In genomic region chr16:1005286-1005685, GRCh38 we compare ENCODE assay signal across 26 cellular contexts. TPM values are rescaled to one million over a fixed set of nuclear protein-coding genes. Genes with fewer than 3 reads are reported as not detected.
A peak's percentile ranks its signal among the peaks of the same experiment; 100 is the strongest.
DNase-seq lines count a peak whose midpoint lies in the region; ATAC-seq, FAIRE-seq and TF ChIP-seq lines count a peak whose summit lies in the region.
"Had no signal": no experiment of that assay in that cellular context is flagged by ENCODE, and none has a peak within 500 bp of the region (broad histone marks: within the 10 kb centered on the region; RNA-seq: fewer than 3 reads in every experiment).

No MANE protein-coding gene starts in this region.

- ATAC-seq in stimulated activated naive CD8-positive, alpha-beta T cell treated with anti-CD3 and anti-CD28 coated beads, Interleukin-15, amount 100 ng/mL, for 72 hours: no peak
- ATAC-seq: GM12878, HCT116, PC-3 had no signal

- peak overlapping the region; percentile 67 for H3K27ac Mint-ChIP-seq in activated CD4-positive, alpha-beta memory T cell treated with anti-CD3 and anti-CD28 coated beads for 36 hours
- no peak overlapping the region for H3K27ac Mint-ChIP-seq in activated CD4-positive, alpha-beta memory T cell treated with anti-CD3 and anti-CD28 coated beads, Interleukin-2, amount 10 ng/mL, durations not matched to agents 7 days and 5 days
- H3K27ac Mint-ChIP-seq in stimulated activated naive CD8-positive, alpha-beta T cell treated with anti-CD3 and anti-CD28 coated beads, Interleukin-15, Interleukin-2, amounts not matched to agents 100 ng/mL and 50 ng/mL, for 24 hours: peak overlapping the region; percentile 63
- no peak overlapping the region for H3K27ac Mint-ChIP-seq in stimulated activated naive CD8-positive, alpha-beta T cell treated with anti-CD3 and anti-CD28 coated beads, Interleukin-15, amount 100 ng/mL, for 72 hours
- no peak overlapping the region for H3K27ac Mint-ChIP-seq in activated T-helper 2 cell treated with anti-CD3 and anti-CD28 coated beads, Interferon-gamma antibody, Interleukin-2, Interleukin-4, amounts not matched to agents 10 μg/mL and 5 μg/mL and 100 μg/mL, durations not matched to agents 14 hours and 24 hours and 36 hours

- H3K4me1 Mint-ChIP-seq in activated CD4-positive, alpha-beta memory T cell treated with anti-CD3 and anti-CD28 coated beads for 36 hours (ENCODE audit: low read depth): peaks cover 43% of the 10 kb centered on the region
- peaks cover 18% of the 10 kb centered on the region for H3K4me1 Mint-ChIP-seq in activated CD4-positive, alpha-beta memory T cell treated with anti-CD3 and anti-CD28 coated beads, Interleukin-2, amount 10 ng/mL, durations not matched to agents 7 days and 5 days
- H3K4me1 Mint-ChIP-seq in stimulated activated naive CD8-positive, alpha-beta T cell treated with anti-CD3 and anti-CD28 coated beads, Interleukin-15, Interleukin-2, amounts not matched to agents 100 ng/mL and 50 ng/mL, for 24 hours (ENCODE audit: low read depth): peaks cover 42% of the 10 kb centered on the region
- H3K4me1 Mint-ChIP-seq in stimulated activated naive CD8-positive, alpha-beta T cell treated with anti-CD3 and anti-CD28 coated beads, Interleukin-15, amount 100 ng/mL, for 72 hours: peaks cover 75% of the 10 kb centered on the region
- H3K4me1 Mint-ChIP-seq in activated T-helper 2 cell treated with anti-CD3 and anti-CD28 coated beads, Interferon-gamma antibody, Interleukin-2, Interleukin-4, amounts not matched to agents 10 μg/mL and 5 μg/mL and 100 μg/mL, durations not matched to agents 14 hours and 24 hours and 36 hours (ENCODE audit: low read depth): peaks cover 21% of the 10 kb centered on the region

- no peaks in the 10 kb centered on the region for H3K79me1 ChIP-seq in H1 (ENCODE audit: low read depth, low read length)

- H3K27me3 Mint-ChIP-seq in activated CD4-positive, alpha-beta memory T cell treated with anti-CD3 and anti-CD28 coated beads for 36 hours: no peaks in the 10 kb centered on the region
- H3K27me3 Mint-ChIP-seq in activated CD4-positive, alpha-beta memory T cell treated with anti-CD3 and anti-CD28 coated beads, Interleukin-2, amount 10 ng/mL, durations not matched to agents 7 days and 5 days: peaks cover 13% of the 10 kb centered on the region
- peaks cover 5% of the 10 kb centered on the region for H3K27me3 Mint-ChIP-seq in stimulated activated naive CD8-positive, alpha-beta T cell treated with anti-CD3 and anti-CD28 coated beads, Interleukin-15, Interleukin-2, amounts not matched to agents 100 ng/mL and 50 ng/mL, for 24 hours
- H3K27me3 Mint-ChIP-seq in stimulated activated naive CD8-positive, alpha-beta T cell treated with anti-CD3 and anti-CD28 coated beads, Interleukin-15, amount 100 ng/mL, for 72 hours: peaks cover 19% of the 10 kb centered on the region
- peaks cover 11% of the 10 kb centered on the region for H3K27me3 Mint-ChIP-seq in activated T-helper 2 cell treated with anti-CD3 and anti-CD28 coated beads, Interferon-gamma antibody, Interleukin-2, Interleukin-4, amounts not matched to agents 10 μg/mL and 5 μg/mL and 100 μg/mL, durations not matched to agents 14 hours and 24 hours and 36 hours (ENCODE audit: low read depth)
- H3K27me3 Mint-ChIP-seq: CD4-positive, CD25-positive, alpha-beta regulatory T cell had no signal

- POLR2A ChIA-PET in activated CD4-positive, alpha-beta memory T cell treated with anti-CD3 and anti-CD28 coated beads for 36 hours (lab: Charles Lee): interaction anchor here (1.2 to 3.0 kb wide), 2 partner anchors 10 to 41 kb away, joined by 3 to 12 read pairs; no protein-coding TSS in a partner anchor
- POLR2A ChIA-PET in activated CD4-positive, alpha-beta memory T cell treated with anti-CD3 and anti-CD28 coated beads, Interleukin-2, amount 10 ng/mL, durations not matched to agents 7 days and 5 days (lab: Charles Lee): interaction anchor here (0.6 kb wide), 1 partner anchor 700 kb away, joined by 3 read pairs; no protein-coding TSS in a partner anchor
- POLR2A ChIA-PET in H1 (lab: Charles Lee; ENCODE audit: partially characterized antibody): no interaction called here

- TF ChIP-seq EP300 in H1 (IDR thresholded peaks at IDR 0.05; ENCODE audit: borderline replicate concordance in 1 of 2, low read depth in 2 of 2, low read length in 2 of 2): no peak

- no peak overlapping the region for H2AK5ac ChIP-seq in H1 (ENCODE audit: low read depth, low read length)

- no peak overlapping the region for H3K14ac ChIP-seq in H1 (ENCODE audit: insufficient read length)

- no peak overlapping the region for H3K4ac ChIP-seq in H1 (replicated peaks; ENCODE audit: insufficient read length, low read depth, low read length)

- H4K20me1 ChIP-seq in H1 (replicated peaks in 1 of 2; ENCODE audit: control insufficient read depth in 1 of 2, insufficient read depth in 2 of 2, low read length in 2 of 2): no peaks in the 10 kb centered on the region

- no peaks in the 10 kb centered on the region for H3K27me3 ChIP-seq in H1 (replicated peaks in 1 of 4; ENCODE audit: control insufficient read depth in 3 of 4, extremely low read depth in 1 of 4, insufficient read depth in 3 of 4, low read length in 3 of 4)

- no peak overlapping the region for H4K5ac ChIP-seq in H1 (ENCODE audit: insufficient read length, low read depth, low read length)

- no peak overlapping the region for H2BK15ac ChIP-seq in H1 (ENCODE audit: low read length)

- FAIRE-seq in H1 (lab: Jason Lieb, UNC): no peak
- FAIRE-seq: A204.1, G401.6, GM12878 had no signal

- no peak overlapping the region for H2BK12ac ChIP-seq in H1 (ENCODE audit: low read depth, low read length)

- H3K27ac ChIP-seq in H1 (ENCODE audit: low read depth, low read length): no peak overlapping the region
- H3K27ac ChIP-seq: BLaER1 had no signal

- no peak overlapping the region for H2AFZ ChIP-seq in H1 (ENCODE audit: low read length)

- no peak overlapping the region for H3K56ac ChIP-seq in H1 (replicated peaks; ENCODE audit: insufficient read length, low read depth, low read length)

- no peak for TF ChIP-seq POLR2A in H1 (IDR thresholded peaks at IDR 0.05; ENCODE audit: control extremely low read depth in 1 of 2, low read depth in 2 of 2, low read length in 2 of 2)

- no peaks in the 10 kb centered on the region; a peak in 1 of 7 replicates for H3K4me1 ChIP-seq in H1 (replicated peaks in 1 of 4; ENCODE audit: control insufficient read depth in 3 of 4, insufficient read depth in 4 of 4, low read length in 3 of 4)

- H3K23me2 ChIP-seq in H1 (ENCODE audit: low read depth, low read length): no peaks in the 10 kb centered on the region

- H3K4me3 ChIP-seq in H1 (ENCODE audit: extremely low read depth in 1 of 4, insufficient read depth in 2 of 4, low read depth in 3 of 4, low read length in 4 of 4): no peak overlapping the region
- H3K4me3 ChIP-seq: BLaER1, GM12878, MG63 had no signal

- no peaks in the 10 kb centered on the region for H3K36me3 Mint-ChIP-seq in activated CD4-positive, alpha-beta memory T cell treated with anti-CD3 and anti-CD28 coated beads for 36 hours
- H3K36me3 Mint-ChIP-seq in activated CD4-positive, alpha-beta memory T cell treated with anti-CD3 and anti-CD28 coated beads, Interleukin-2, amount 10 ng/mL, durations not matched to agents 7 days and 5 days (ENCODE audit: low read depth): no peaks in the 10 kb centered on the region
- H3K36me3 Mint-ChIP-seq in stimulated activated naive CD8-positive, alpha-beta T cell treated with anti-CD3 and anti-CD28 coated beads, Interleukin-15, Interleukin-2, amounts not matched to agents 100 ng/mL and 50 ng/mL, for 24 hours (ENCODE audit: low read depth): no peaks in the 10 kb centered on the region
- H3K36me3 Mint-ChIP-seq in activated T-helper 2 cell treated with anti-CD3 and anti-CD28 coated beads, Interferon-gamma antibody, Interleukin-2, Interleukin-4, amounts not matched to agents 10 μg/mL and 5 μg/mL and 100 μg/mL, durations not matched to agents 14 hours and 24 hours and 36 hours (ENCODE audit: low read depth): no peaks in the 10 kb centered on the region
- H3K36me3 Mint-ChIP-seq: CD4-positive, CD25-positive, alpha-beta regulatory T cell had no signal

- H4K8ac ChIP-seq in H1 (ENCODE audit: extremely low read depth, insufficient read depth, low read length): 0 out of 2 replicates have a peak overlapping the region, but pooled peaks have one; percentile 35

- 92% methylated on average over 11 of the region's 11 CpGs; no CpG with 5 or more reads in 1 of the 2 experiments for WGBS in H1 (ENCODE audit: extremely low coverage in 1 of 2, insufficient coverage in 1 of 2, insufficient read length in 1 of 2, insufficient replicate concordance in 2 of 2, low coverage in 1 of 2, low lambda C conversion rate in 2 of 2, missing lambda C conversion rate in 1 of 2), 2 experiments

- no peak overlapping the region for H2BK20ac ChIP-seq in H1 (ENCODE audit: low read length)

- TF ChIP-seq RAD21 in H1 (IDR thresholded peaks at IDR 0.05 in 1 of 2, conservative IDR thresholded peaks at IDR 0.05 in 1 of 2; ENCODE audit: low read depth in 2 of 2, low read length in 2 of 2): no peak

- no peak for TF ChIP-seq CTCF in H1 (IDR thresholded peaks at IDR 0.05; ENCODE audit: control extremely low read depth in 1 of 3, insufficient read depth in 1 of 3, low read depth in 1 of 3, low read length in 3 of 3)

- peaks cover 0 to 11% of the 10 kb centered on the region in 2 experiments; a peak in 1 of 4 replicates for H3K9me3 ChIP-seq in H1 (ENCODE audit: insufficient read depth in 2 of 2, low read depth in 1 of 2, low read length in 1 of 2)
- H3K9me3 ChIP-seq: BLaER1, Caco-2, MG63 had no signal

- H3K36me3 ChIP-seq in H1 (ENCODE audit: control insufficient read depth in 2 of 4, insufficient read depth in 4 of 4, low read length in 3 of 4): no peaks in the 10 kb centered on the region
- H3K36me3 ChIP-seq: BLaER1, MG63 had no signal

- H2BK120ac ChIP-seq in H1 (replicated peaks; ENCODE audit: low read depth, low read length): no peak overlapping the region

- no peak overlapping the region for H3K4me3 Mint-ChIP-seq in activated CD4-positive, alpha-beta memory T cell treated with anti-CD3 and anti-CD28 coated beads for 36 hours
- no peak overlapping the region for H3K4me3 Mint-ChIP-seq in activated CD4-positive, alpha-beta memory T cell treated with anti-CD3 and anti-CD28 coated beads, Interleukin-2, amount 10 ng/mL, durations not matched to agents 7 days and 5 days
- H3K4me3 Mint-ChIP-seq in stimulated activated naive CD8-positive, alpha-beta T cell treated with anti-CD3 and anti-CD28 coated beads, Interleukin-15, Interleukin-2, amounts not matched to agents 100 ng/mL and 50 ng/mL, for 24 hours: no peak overlapping the region
- no peak overlapping the region for H3K4me3 Mint-ChIP-seq in stimulated activated naive CD8-positive, alpha-beta T cell treated with anti-CD3 and anti-CD28 coated beads, Interleukin-15, amount 100 ng/mL, for 72 hours
- no peak overlapping the region for H3K4me3 Mint-ChIP-seq in activated T-helper 2 cell treated with anti-CD3 and anti-CD28 coated beads, Interferon-gamma antibody, Interleukin-2, Interleukin-4, amounts not matched to agents 10 μg/mL and 5 μg/mL and 100 μg/mL, durations not matched to agents 14 hours and 24 hours and 36 hours (ENCODE audit: low read depth)

- no peak overlapping the region for H2BK5ac ChIP-seq in H1 (ENCODE audit: low read depth, low read length)

- DNase-seq in activated CD4-positive, alpha-beta memory T cell treated with anti-CD3 and anti-CD28 coated beads for 36 hours: no peak
- DNase-seq in activated CD4-positive, alpha-beta memory T cell treated with anti-CD3 and anti-CD28 coated beads, Interleukin-2, amount 10 ng/mL, durations not matched to agents 7 days and 5 days: no peak
- no peak for DNase-seq in stimulated activated naive CD8-positive, alpha-beta T cell treated with anti-CD3 and anti-CD28 coated beads, Interleukin-15, amount 100 ng/mL, for 72 hours
- no peak for DNase-seq in H1 (ENCODE audit: low read depth in 1 of 2, low spot score in 2 of 2)
- DNase-seq in activated CD8-positive, alpha-beta memory T cell treated with anti-CD3 and anti-CD28 coated beads, Interleukin-2, amount 50 U/mL, for 48 hours: no peak
- no peak for DNase-seq in activated T-helper 2 cell treated with anti-CD3 and anti-CD28 coated beads, Interferon-gamma antibody, Interleukin-2, Interleukin-4, amounts not matched to agents 10 μg/mL and 5 μg/mL and 100 μg/mL, durations not matched to agents 14 hours and 24 hours and 36 hours (ENCODE audit: low spot score)
- DNase-seq: Caco-2; CD4-positive, CD25-positive, alpha-beta regulatory T cell; IMR-90; KG1; MG63; NCI-H1105 treated with DMSO at 0.1 percent for 48 hours; NCI-H146; NCI-H1930; NCI-H2107; NCI-H446; NCI-H524 treated with DMSO at 0.1 percent for 48 hours; NCI-H774; PC-3 had no signal

- no peak overlapping the region for H3K9ac ChIP-seq in H1 (replicated peaks in 1 of 4; ENCODE audit: extremely low read depth in 1 of 4, low read depth in 3 of 4, low read length in 3 of 4)
- H3K9ac ChIP-seq: BLaER1 had no signal

- no peak overlapping the region for H3K18ac ChIP-seq in H1 (ENCODE audit: extremely low read depth, low read length)

- H4K91ac ChIP-seq in H1 (replicated peaks; ENCODE audit: insufficient read length, low read length): peak overlapping the region; percentile 40

- peaks cover 2% of the 10 kb centered on the region for H3K9me3 Mint-ChIP-seq in activated CD4-positive, alpha-beta memory T cell treated with anti-CD3 and anti-CD28 coated beads for 36 hours
- no peaks in the 10 kb centered on the region for H3K9me3 Mint-ChIP-seq in activated CD4-positive, alpha-beta memory T cell treated with anti-CD3 and anti-CD28 coated beads, Interleukin-2, amount 10 ng/mL, durations not matched to agents 7 days and 5 days
- H3K9me3 Mint-ChIP-seq in stimulated activated naive CD8-positive, alpha-beta T cell treated with anti-CD3 and anti-CD28 coated beads, Interleukin-15, Interleukin-2, amounts not matched to agents 100 ng/mL and 50 ng/mL, for 24 hours: no peaks in the 10 kb centered on the region
- no peaks in the 10 kb centered on the region for H3K9me3 Mint-ChIP-seq in stimulated activated naive CD8-positive, alpha-beta T cell treated with anti-CD3 and anti-CD28 coated beads, Interleukin-15, amount 100 ng/mL, for 72 hours
- H3K9me3 Mint-ChIP-seq in activated T-helper 2 cell treated with anti-CD3 and anti-CD28 coated beads, Interferon-gamma antibody, Interleukin-2, Interleukin-4, amounts not matched to agents 10 μg/mL and 5 μg/mL and 100 μg/mL, durations not matched to agents 14 hours and 24 hours and 36 hours: no peaks in the 10 kb centered on the region

- H3K79me2 ChIP-seq in H1 (ENCODE audit: control insufficient read depth in 1 of 2, insufficient read depth in 2 of 2, low read length in 2 of 2): no peaks in the 10 kb centered on the region

- CTCF ChIA-PET in activated CD4-positive, alpha-beta memory T cell treated with anti-CD3 and anti-CD28 coated beads for 36 hours (lab: Charles Lee): interaction anchor here (0.5 to 1.6 kb wide), 2 partner anchors 41 to 265 kb away, joined by 3 read pairs; partner anchors contain the start of gene CIAO3
- CTCF ChIA-PET in activated CD4-positive, alpha-beta memory T cell treated with anti-CD3 and anti-CD28 coated beads, Interleukin-2, amount 10 ng/mL, durations not matched to agents 7 days and 5 days (lab: Charles Lee): no interaction called here
- CTCF ChIA-PET in H1 (lab: Charles Lee; ENCODE audit: partially characterized antibody): interaction anchor here (1.3 kb wide), 1 partner anchor 52 kb away, joined by 4 read pairs; no protein-coding TSS in a partner anchor

- no peak overlapping the region for H3K4me2 ChIP-seq in H1 (ENCODE audit: insufficient read depth in 1 of 2, low read depth in 2 of 2, low read length in 2 of 2)

- intact Hi-C loops in activated CD4-positive, alpha-beta memory T cell treated with anti-CD3 and anti-CD28 coated beads for 36 hours (cut with micrococcal nuclease): loop anchor here (2.0 kb wide), 1 partner anchor 34 kb away; the partner anchor contains the start of gene LMF1
- intact Hi-C loops in activated T-helper 2 cell treated with anti-CD3 and anti-CD28 coated beads, Interferon-gamma antibody, Interleukin-2, Interleukin-4, amounts not matched to agents 10 μg/mL and 5 μg/mL and 100 μg/mL, durations not matched to agents 14 hours and 24 hours and 36 hours (cut with micrococcal nuclease): no loop called here

- no peak overlapping the region for H3K23ac ChIP-seq in H1 (ENCODE audit: insufficient read length)

RNA-seq across cellular contexts. Expression of gene SOX8, which starts 23.7 kb away (rescaled TPM):
- 1 to 10 TPM; 2.0 to 2.6 TPM for total RNA-seq in activated CD4-positive, alpha-beta memory T cell treated with anti-CD3 and anti-CD28 coated beads for 36 hours
- under 1 TPM; 0.10 to 0.13 TPM for total RNA-seq in activated CD4-positive, alpha-beta memory T cell treated with anti-CD3 and anti-CD28 coated beads, Interleukin-2, amount 10 ng/mL, durations not matched to agents 7 days and 5 days
- 5.7 and 6.4 TPM in 2 replicates for total RNA-seq in H1 (2021; fragmentation: NEBNext Ultra II Directional; extraction: Animal tissue kit (Norgen Biotek cat#: 25700))
- polyA plus RNA-seq in H1 (2011; rRNA removed): 2.2 and 4.5 TPM in 2 replicates
- polyA plus RNA-seq in H1 (2011; cell fraction: cytosol; rRNA removed): 3.4 TPM
- 6.4 TPM for polyA plus RNA-seq in H1 (2011; cell fraction: nucleus; rRNA removed)
- polyA plus RNA-seq in H1 (2012, experiment 1 of 2): 2.6 to 3.6 TPM (median 3.4 TPM) in 4 replicates
- polyA plus RNA-seq in H1 (2012, experiment 2 of 2): 3.8 TPM
- 4.4 TPM for polyA plus RNA-seq in H1 (2013, experiment 1 of 2)
- 4.6 TPM for polyA plus RNA-seq in H1 (2013, experiment 2 of 2)
- 0.51 and 1.2 TPM in 2 replicates for polyA minus RNA-seq in H1 (2011; rRNA and poly(A)+ RNA removed)
- polyA minus RNA-seq in H1 (2011; cell fraction: cytosol; rRNA and poly(A)+ RNA removed): 1.8 TPM
- polyA minus RNA-seq in H1 (2011; cell fraction: nucleus; rRNA and poly(A)+ RNA removed): 3.5 TPM
- 0.78 and 1.2 TPM in 2 replicates for total RNA-seq in activated T-helper 2 cell treated with anti-CD3 and anti-CD28 coated beads, Interferon-gamma antibody, Interleukin-2, Interleukin-4, amounts not matched to agents 10 μg/mL and 5 μg/mL and 100 μg/mL, durations not matched to agents 14 hours and 24 hours and 36 hours
- total RNA-seq: GM12878 had no signal
- polyA plus RNA-seq: AG04450, GM12878 had no signal

RNA-seq across cellular contexts. Expression of gene LMF1, which starts 34.5 kb away (rescaled TPM):
- 10 to 100 TPM; 14.4 to 15.4 TPM for total RNA-seq in activated CD4-positive, alpha-beta memory T cell treated with anti-CD3 and anti-CD28 coated beads for 36 hours
- 10 to 100 TPM; 21.3 to 22.6 TPM for total RNA-seq in activated CD4-positive, alpha-beta memory T cell treated with anti-CD3 and anti-CD28 coated beads, Interleukin-2, amount 10 ng/mL, durations not matched to agents 7 days and 5 days
- total RNA-seq in H1 (2021; fragmentation: NEBNext Ultra II Directional; extraction: Animal tissue kit (Norgen Biotek cat#: 25700)): 3.5 and 5.1 TPM in 2 replicates
- polyA plus RNA-seq in H1 (2011; rRNA removed): 9.0 and 9.1 TPM in 2 replicates
- polyA plus RNA-seq in H1 (2011; cell fraction: cytosol; rRNA removed): 3.9 TPM
- 13.2 TPM for polyA plus RNA-seq in H1 (2011; cell fraction: nucleus; rRNA removed)
- 3.0 to 6.8 TPM (median 5.8 TPM) in 4 replicates for polyA plus RNA-seq in H1 (2012, experiment 1 of 2)
- polyA plus RNA-seq in H1 (2012, experiment 2 of 2): 4.3 TPM
- 4.6 TPM for polyA plus RNA-seq in H1 (2013, experiment 1 of 2)
- polyA plus RNA-seq in H1 (2013, experiment 2 of 2): 4.0 TPM
- polyA minus RNA-seq in H1 (2011; rRNA and poly(A)+ RNA removed): 9.2 and 12.6 TPM in 2 replicates
- polyA minus RNA-seq in H1 (2011; cell fraction: cytosol; rRNA and poly(A)+ RNA removed): 2.3 TPM
- polyA minus RNA-seq in H1 (2011; cell fraction: nucleus; rRNA and poly(A)+ RNA removed): 11.4 TPM
- 14.0 and 14.3 TPM in 2 replicates for total RNA-seq in activated T-helper 2 cell treated with anti-CD3 and anti-CD28 coated beads, Interferon-gamma antibody, Interleukin-2, Interleukin-4, amounts not matched to agents 10 μg/mL and 5 μg/mL and 100 μg/mL, durations not matched to agents 14 hours and 24 hours and 36 hours

Comparison
In these comparisons a context has a peak if more than half of its experiments do, and no peak if none do; other contexts are left out.
1. H3K27ac Mint-ChIP-seq: peak in activated CD4-positive, alpha-beta memory T cell treated with anti-CD3 and anti-CD28 coated beads for 36 hours (single experiment) and stimulated activated naive CD8-positive, alpha-beta T cell treated with anti-CD3 and anti-CD28 coated beads, Interleukin-15, Interleukin-2, amounts not matched to agents 100 ng/mL and 50 ng/mL, for 24 hours (single experiment); none in activated CD4-positive, alpha-beta memory T cell treated with anti-CD3 and anti-CD28 coated beads, Interleukin-2, amount 10 ng/mL, durations not matched to agents 7 days and 5 days (single experiment), stimulated activated naive CD8-positive, alpha-beta T cell treated with anti-CD3 and anti-CD28 coated beads, Interleukin-15, amount 100 ng/mL, for 72 hours (0 of 2) and activated T-helper 2 cell treated with anti-CD3 and anti-CD28 coated beads, Interferon-gamma antibody, Interleukin-2, Interleukin-4, amounts not matched to agents 10 μg/mL and 5 μg/mL and 100 μg/mL, durations not matched to agents 14 hours and 24 hours and 36 hours (single experiment).